Comparison of ENCODE assay signal across 24 cellular contexts in the genomic region with DNA sequence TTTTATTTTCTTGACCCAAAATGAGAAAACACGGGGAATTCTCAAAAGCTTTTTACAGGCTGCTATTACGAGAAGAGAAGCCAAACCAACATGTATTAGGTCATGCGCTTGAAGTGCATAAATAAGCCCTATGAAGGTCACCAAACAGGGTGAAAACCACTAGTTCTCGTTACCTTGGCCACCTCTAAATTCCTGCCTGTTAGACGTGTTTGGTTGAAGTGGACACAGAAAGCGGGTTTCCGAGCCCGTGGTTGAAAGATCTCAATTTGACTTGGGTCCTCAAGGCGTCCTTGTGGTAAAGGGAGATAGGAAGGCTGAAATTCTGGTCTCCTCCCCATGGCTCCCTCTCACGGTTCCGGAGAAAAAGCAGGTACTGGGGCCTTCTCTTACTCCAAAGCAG. TPM values are rescaled to one million over a fixed set of nuclear protein-coding genes. Genes with fewer than 3 reads are reported as not detected.
"Had no signal": no experiment of that assay in that cellular context is flagged by ENCODE, and none has a peak within 500 bp of the region (broad histone marks: within the 10 kb centered on the region; RNA-seq: fewer than 3 reads in every experiment).

No MANE protein-coding gene starts in this region.

- H3K4me1 ChIP-seq: foreskin keratinocyte, left lung, psoas muscle, upper lobe of right lung had no signal

- H3K9me3 ChIP-seq: left lung, psoas muscle, thoracic aorta, upper lobe of right lung had no signal

- DNase-seq: activated CD4-positive, alpha-beta T cell treated with anti-CD3 and anti-CD28 coated beads, Interleukin-2, amount 10 ng/mL, durations not matched to agents 7 days and 5 days; activated CD4-positive, CD25-positive, alpha-beta regulatory T cell treated with anti-CD3 and anti-CD28 coated beads, Interleukin-2, amount 50 U/mL, for 72 hours; activated CD8-positive, alpha-beta memory T cell treated with anti-CD3 and anti-CD28 coated beads, Interleukin-2, amount 10 ng/mL, durations not matched to agents 7 days and 5 days; activated CD8-positive, alpha-beta T cell treated with anti-CD3 and anti-CD28 coated beads for 36 hours; activated effector memory CD4-positive, alpha-beta T cell treated with anti-CD3 and anti-CD28 coated beads, Interleukin-2, amount 50 U/mL, for 16 hours; activated naive CD4-positive, alpha-beta T cell treated with anti-CD3 and anti-CD28 coated beads, Interleukin-2, amount 10 ng/mL, durations not matched to agents 7 days and 5 days; activated T-cell treated with anti-CD3 and anti-CD28 coated beads for 4 hours; amygdala; cortex of kidney; kidney glomerular epithelial cell; left lung; naive thymus-derived CD8-positive, alpha-beta T cell; psoas muscle; right cardiac atrium; stimulated activated CD4-positive, alpha-beta T cell treated with anti-CD3 and anti-CD28 coated beads, Interleukin-1b, Interleukin-23, amount 100 ng/mL, for 48 hours; upper lobe of right lung; WERI-Rb-1 had no signal

- FAIRE-seq: TTC549 had no signal

- H3K36me3 ChIP-seq: cardiac muscle cell, left lung, thoracic aorta, upper lobe of right lung had no signal

- H3K27ac ChIP-seq: cardiac muscle cell, foreskin keratinocyte, left lung, psoas muscle, thoracic aorta, upper lobe of right lung, WERI-Rb-1 had no signal

- H3K4me3 ChIP-seq: cardiac muscle cell, left lung, lung, psoas muscle, upper lobe of right lung had no signal

- ATAC-seq: activated CD8-positive, alpha-beta memory T cell treated with anti-CD3 and anti-CD28 coated beads, Interleukin-2, amount 10 ng/mL, durations not matched to agents 7 days and 5 days; activated CD8-positive, alpha-beta T cell treated with anti-CD3 and anti-CD28 coated beads for 36 hours; foreskin keratinocyte; left lung; naive thymus-derived CD8-positive, alpha-beta T cell; psoas muscle; right cardiac atrium had no signal

RNA-seq across cellular contexts. Expression of gene EYA2, which starts 6.2 kb away (rescaled TPM):
- total RNA-seq: activated CD4-positive, alpha-beta T cell treated with anti-CD3 and anti-CD28 coated beads, Interleukin-2, amount 10 ng/mL, durations not matched to agents 7 days and 5 days; activated CD8-positive, alpha-beta memory T cell treated with anti-CD3 and anti-CD28 coated beads, Interleukin-2, amount 10 ng/mL, durations not matched to agents 7 days and 5 days; activated CD8-positive, alpha-beta T cell treated with anti-CD3 and anti-CD28 coated beads for 36 hours; foreskin keratinocyte; glomerular endothelial cell; naive thymus-derived CD8-positive, alpha-beta T cell; osteocyte had no signal
- polyA plus RNA-seq: cardiac muscle cell; foreskin keratinocyte; naive thymus-derived CD8-positive, alpha-beta T cell had no signal
